ENCODE assay signal across 1 cellular context in genomic region chr20:19757487-19757972, GRCh38.
TF ChIP-seq lines count a peak whose summit lies in the region.

No MANE protein-coding gene starts in this region.

TF ChIP-seq in SK-N-SH, 30 proteins besides CTCF, POLR2A, EP300 and RAD21 (continued from another document):
- TF ChIP-seq, protein P1, sequence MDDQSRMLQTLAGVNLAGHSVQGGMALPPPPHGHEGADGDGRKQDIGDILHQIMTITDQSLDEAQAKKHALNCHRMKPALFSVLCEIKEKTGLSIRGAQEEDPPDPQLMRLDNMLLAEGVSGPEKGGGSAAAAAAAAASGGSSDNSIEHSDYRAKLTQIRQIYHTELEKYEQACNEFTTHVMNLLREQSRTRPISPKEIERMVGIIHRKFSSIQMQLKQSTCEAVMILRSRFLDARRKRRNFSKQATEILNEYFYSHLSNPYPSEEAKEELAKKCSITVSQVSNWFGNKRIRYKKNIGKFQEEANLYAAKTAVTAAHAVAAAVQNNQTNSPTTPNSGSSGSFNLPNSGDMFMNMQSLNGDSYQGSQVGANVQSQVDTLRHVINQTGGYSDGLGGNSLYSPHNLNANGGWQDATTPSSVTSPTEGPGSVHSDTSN (IDR thresholded peaks at IDR 0.05), result no peak
- TF ChIP-seq, protein P2, sequence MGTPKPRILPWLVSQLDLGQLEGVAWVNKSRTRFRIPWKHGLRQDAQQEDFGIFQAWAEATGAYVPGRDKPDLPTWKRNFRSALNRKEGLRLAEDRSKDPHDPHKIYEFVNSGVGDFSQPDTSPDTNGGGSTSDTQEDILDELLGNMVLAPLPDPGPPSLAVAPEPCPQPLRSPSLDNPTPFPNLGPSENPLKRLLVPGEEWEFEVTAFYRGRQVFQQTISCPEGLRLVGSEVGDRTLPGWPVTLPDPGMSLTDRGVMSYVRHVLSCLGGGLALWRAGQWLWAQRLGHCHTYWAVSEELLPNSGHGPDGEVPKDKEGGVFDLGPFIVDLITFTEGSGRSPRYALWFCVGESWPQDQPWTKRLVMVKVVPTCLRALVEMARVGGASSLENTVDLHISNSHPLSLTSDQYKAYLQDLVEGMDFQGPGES (IDR thresholded peaks at IDR 0.05; ENCODE audit: low read depth, low read length), result no peak
- TF ChIP-seq NFIC (IDR thresholded peaks at IDR 0.05; ENCODE audit: borderline replicate concordance), result no peak
- no peak for TF ChIP-seq TCF12 (IDR thresholded peaks at IDR 0.05)
- no peak for TF ChIP-seq SMC3 (IDR thresholded peaks at IDR 0.05; ENCODE audit: low read depth, low read length)
- no peak for TF ChIP-seq TAF1 (IDR thresholded peaks at IDR 0.05; ENCODE audit: borderline replicate concordance, low read depth, low read length)
- peak; percentile 31; the same call in 1 of the 2 replicates for TF ChIP-seq MAX (IDR thresholded peaks at IDR 0.05; ENCODE audit: low read depth)
- no peak for TF ChIP-seq FOXM1 (IDR thresholded peaks at IDR 0.05; ENCODE audit: low read depth)
- no peak for TF ChIP-seq EZH2phosphoT487 (IDR thresholded peaks at IDR 0.05; ENCODE audit: borderline replicate concordance, low read depth)
- no peak for TF ChIP-seq JUND (IDR thresholded peaks at IDR 0.05)
